In genomic region chr16:11602321-11602720, GRCh38 we compare ENCODE assay signal across 1 cellular context.
TF ChIP-seq lines count a peak whose summit lies in the region.

No MANE protein-coding gene starts in this region.

TF ChIP-seq in IMR-90, 13 proteins besides CTCF, POLR2A, EP300 and RAD21 (continued from another document):
- no peak for TF ChIP-seq ELK1 (IDR thresholded peaks at IDR 0.05; ENCODE audit: borderline replicate concordance, low read depth, low read length)
- no peak for TF ChIP-seq USF2 (IDR thresholded peaks at IDR 0.05; ENCODE audit: low read depth, low read length)
- no peak for TF ChIP-seq FOS (IDR thresholded peaks at IDR 0.05; ENCODE audit: low read depth, low read length)
- no peak for TF ChIP-seq RFX5 (IDR thresholded peaks at IDR 0.05; ENCODE audit: low read depth, low read length)
- TF ChIP-seq SMC3 (IDR thresholded peaks at IDR 0.05; ENCODE audit: low read depth, low read length): no peak
